Comparison of ENCODE assay signal across 23 cellular contexts in the genomic region with DNA sequence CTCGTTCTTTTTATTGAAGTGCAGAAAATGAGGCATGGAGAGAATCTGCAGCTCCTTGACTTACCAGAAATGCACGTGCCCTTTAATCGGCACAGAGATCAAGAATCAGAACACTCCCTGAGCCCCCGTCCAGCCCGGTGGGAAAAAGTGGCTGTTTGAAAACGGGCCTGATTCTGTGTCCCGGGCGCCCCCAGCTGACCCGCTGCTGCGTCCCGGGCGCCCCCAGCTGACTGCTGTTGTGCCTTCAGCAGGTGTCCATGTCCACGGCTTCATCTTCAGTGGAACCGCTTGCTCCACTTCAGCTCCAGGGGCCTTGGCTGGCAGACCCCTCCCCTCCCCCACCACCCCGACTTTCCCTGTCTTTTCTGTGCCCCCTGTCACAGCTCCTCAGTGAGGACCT. TPM values are rescaled to one million over a fixed set of nuclear protein-coding genes. Genes with fewer than 3 reads are reported as not detected.
DNase-seq lines count a peak whose midpoint lies in the region; ATAC-seq and TF ChIP-seq lines count a peak whose summit lies in the region.
"Had no signal": no experiment of that assay in that cellular context is flagged by ENCODE, and none has a peak within 500 bp of the region (broad histone marks: within the 10 kb centered on the region; RNA-seq: fewer than 3 reads in every experiment).

No MANE protein-coding gene starts in this region.

- POLR2A ChIA-PET in Caco-2 (lab: Charles Lee) = interaction anchor here (0.6 to 0.7 kb wide), 2 partner anchors 28 to 306 kb away, joined by 5 read pairs; no protein-coding TSS in a partner anchor

- CTCF ChIA-PET in Caco-2 (lab: Charles Lee) (interaction anchor here (0.7 to 1.3 kb wide), 2 partner anchors 14 to 356 kb away, joined by 5 to 6 read pairs; no protein-coding TSS in a partner anchor), Calu3 (lab: Charles Lee) (no interaction called here)

- H3K27ac Mint-ChIP-seq in Caco-2 (ENCODE audit: unreplicated experiment) (peak overlapping the region; percentile 98), progenitor cell of endocrine pancreas (peak overlapping the region; percentile 62), Calu3 (ENCODE audit: unreplicated experiment) (no peak overlapping the region)

- no peaks in the 10 kb centered on the region for H3K27me3 ChIP-seq in Caco-2 (replicated peaks; ENCODE audit: control insufficient read depth, insufficient read depth, low read length)
- H3K27me3 ChIP-seq: SJSA1 had no signal

- H3K4me3 ChIP-seq in Caco-2 (ENCODE audit: low read depth, low read length) = no peak overlapping the region
- H3K4me3 ChIP-seq: PC-9, SJSA1 had no signal

- BruUV-seq in Caco-2 (replicated peaks; lab: Mats Ljungman, UMichigan) (no TSS peak), Calu3 (replicated peaks; lab: Mats Ljungman, UMichigan) (no TSS peak)

- H3K4me1 Mint-ChIP-seq in Caco-2 (ENCODE audit: low read depth, unreplicated experiment) = peaks cover 51% of the 10 kb centered on the region
- peaks cover 15% of the 10 kb centered on the region for H3K4me1 Mint-ChIP-seq in progenitor cell of endocrine pancreas (ENCODE audit: low read depth)
- peaks cover 17% of the 10 kb centered on the region for H3K4me1 Mint-ChIP-seq in Calu3 (ENCODE audit: low read depth, unreplicated experiment)

- H3K36me3 Mint-ChIP-seq in Caco-2 (ENCODE audit: insufficient read depth, unreplicated experiment) (peaks cover 91% of the 10 kb centered on the region), progenitor cell of endocrine pancreas (ENCODE audit: insufficient read depth) (peaks cover 21% of the 10 kb centered on the region), Calu3 (ENCODE audit: insufficient read depth, unreplicated experiment) (peaks cover 60% of the 10 kb centered on the region)

- intact Hi-C loops in Caco-2 (cut with micrococcal nuclease; ENCODE audit: unreplicated experiment) = no loop called here
- intact Hi-C loops in Calu3 (cut with micrococcal nuclease; ENCODE audit: unreplicated experiment) = no loop called here

- H3K27me3 Mint-ChIP-seq in Caco-2 (ENCODE audit: insufficient read depth, unreplicated experiment) (no peaks in the 10 kb centered on the region), progenitor cell of endocrine pancreas (no peaks in the 10 kb centered on the region), Calu3 (ENCODE audit: unreplicated experiment) (no peaks in the 10 kb centered on the region)
- H3K27me3 Mint-ChIP-seq: CD4-positive, alpha-beta memory T cell had no signal

- TF ChIP-seq CTCF in Caco-2 (IDR thresholded peaks at IDR 0.05; ENCODE audit: insufficient read depth in 1 of 2, low read depth in 1 of 2, low read length in 1 of 2, severe bottlenecking in 1 of 2, unreplicated experiment in 1 of 2) = no peak
- no peak for TF ChIP-seq CTCF in VCaP (conservative IDR thresholded peaks at IDR 0.05)
- no peak for TF ChIP-seq CTCF in progenitor cell of endocrine pancreas (IDR thresholded peaks at IDR 0.05; ENCODE audit: unreplicated experiment)
- TF ChIP-seq CTCF in Calu3 (IDR thresholded peaks at IDR 0.05; ENCODE audit: unreplicated experiment) = no peak

- H3K9me3 ChIP-seq in Caco-2 = no peaks in the 10 kb centered on the region
- H3K9me3 ChIP-seq: SJSA1 had no signal

- H3K4me1 ChIP-seq in Caco-2 = peaks cover 46% of the 10 kb centered on the region

- no peak for ATAC-seq in GM21423 (IDR thresholded peaks at IDR 0.05; ENCODE audit: unreplicated experiment)
- ATAC-seq in HG03159 (IDR thresholded peaks at IDR 0.05; ENCODE audit: unreplicated experiment) = no peak
- ATAC-seq in GM18867 (IDR thresholded peaks at IDR 0.05; ENCODE audit: unreplicated experiment) = no peak

- peaks cover 7% of the 10 kb centered on the region for H3K36me3 ChIP-seq in Caco-2 (ENCODE audit: control insufficient read depth, insufficient read depth, low read length)

- peak overlapping the region; percentile 44; the same call in 1 of the 2 replicates for H3K27ac ChIP-seq in VCaP
- H3K27ac ChIP-seq: PC-9, SJSA1 had no signal

- DNase-seq in Caco-2 = no peak
- peak; percentile 43 for DNase-seq in ecto neural progenitor cell (ENCODE audit: low spot score)
- no peak for DNase-seq in progenitor cell of endocrine pancreas (ENCODE audit: low spot score, unreplicated experiment)
- DNase-seq in Calu3 = no peak
- DNase-seq: C1 segment of cervical spinal cord; CD4-positive, alpha-beta memory T cell; DMS79 treated with DMSO at 0.1 percent for 48 hours; GF-D8; KBM-7; MM.1S; NCI-H1048; NCI-H1694; NCI-H2029 treated with DMSO at 0.1 percent for 48 hours; NCI-H446 treated with DMSO at 0.1 percent for 48 hours; NCI-H526; NCI-H82; PC-9; Right ventricle myocardium superior had no signal

- H3K4me3 Mint-ChIP-seq in Caco-2 (ENCODE audit: unreplicated experiment) = peak overlapping the region; percentile 27
- H3K4me3 Mint-ChIP-seq in progenitor cell of endocrine pancreas (ENCODE audit: low read depth) = no peak overlapping the region
- H3K4me3 Mint-ChIP-seq in Calu3 (ENCODE audit: low read depth, unreplicated experiment) = no peak overlapping the region
- H3K4me3 Mint-ChIP-seq: CD4-positive, alpha-beta memory T cell had no signal

- H3K9me3 Mint-ChIP-seq in Caco-2 (ENCODE audit: unreplicated experiment) = no peaks in the 10 kb centered on the region
- H3K9me3 Mint-ChIP-seq in progenitor cell of endocrine pancreas (ENCODE audit: low read depth) = no peaks in the 10 kb centered on the region
- no peaks in the 10 kb centered on the region for H3K9me3 Mint-ChIP-seq in Calu3 (ENCODE audit: low read depth, unreplicated experiment)
- H3K9me3 Mint-ChIP-seq: CD4-positive, alpha-beta memory T cell had no signal

RNA-seq across cellular contexts. Expression of gene FOXK2, which starts 47.8 kb away (rescaled TPM):
- total RNA-seq in Caco-2 (2022) = 118 and 124 TPM in 2 replicates
- total RNA-seq in progenitor cell of endocrine pancreas = 71.8 and 76.6 TPM in 2 replicates
- total RNA-seq in Calu3 (2022) = 96.2 TPM in 2 replicates
